ENCODE assay signal across 10 cellular contexts in the genomic region with DNA sequence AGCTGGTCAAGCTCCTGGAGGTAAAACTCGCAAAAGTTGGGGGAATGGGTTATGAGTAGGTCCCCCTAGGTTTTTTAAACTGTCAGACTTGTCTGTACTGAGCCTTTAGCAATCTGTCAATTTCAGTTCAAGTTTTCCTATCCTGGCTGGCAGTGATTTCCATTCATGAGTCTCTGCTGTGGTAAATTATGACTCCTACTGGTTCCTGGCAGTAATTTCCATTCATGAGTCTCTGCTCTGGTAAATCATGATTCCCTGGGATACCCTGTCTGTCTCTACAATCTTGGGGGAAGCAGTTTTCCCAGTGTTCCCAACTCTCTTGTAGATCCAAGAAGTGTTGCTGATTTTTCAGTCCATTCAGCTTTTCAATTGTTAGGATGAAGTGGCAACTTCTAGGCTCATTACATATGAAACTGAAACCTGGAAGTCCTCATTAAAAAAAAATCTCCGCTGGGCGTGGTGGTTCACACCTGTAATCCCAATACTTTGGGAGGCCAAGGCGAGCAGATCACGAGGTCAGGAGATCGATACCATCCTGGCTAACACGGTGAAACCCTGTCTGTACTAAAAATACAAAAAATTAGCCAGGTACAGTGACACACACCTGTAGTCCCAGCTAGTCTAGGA.
DNase-seq lines count a peak whose midpoint lies in the region; ATAC-seq, FAIRE-seq and TF ChIP-seq lines count a peak whose summit lies in the region.
"Had no signal": no experiment of that assay in that cellular context is flagged by ENCODE, and none has a peak within 500 bp of the region (broad histone marks: within the 10 kb centered on the region; RNA-seq: fewer than 3 reads in every experiment).

No MANE protein-coding gene starts in this region.

- TF ChIP-seq CTCF in AG09319 (IDR thresholded peaks at IDR 0.05; ENCODE audit: low read depth, low read length) (peak; percentile 32), VCaP (conservative IDR thresholded peaks at IDR 0.05) (peak; percentile 71)

- FAIRE-seq in HTR-8/SVneo (lab: Jason Lieb, UNC) = no peak
- no peak for FAIRE-seq in RCC 7860 (lab: Jason Lieb, UNC)

- no peak overlapping the region for H3K27ac ChIP-seq in VCaP

- DNase-seq in AG09319 (ENCODE audit: extremely low read depth, low read depth) (no peak), HTR-8/SVneo (ENCODE audit: insufficient read length, low spot score) (peak; percentile 49), iris pigment epithelial cell (ENCODE audit: low read depth) (peak; percentile 43), RCC 7860 (ENCODE audit: low spot score) (no peak)
- DNase-seq: DMS153; effector memory CD4-positive, alpha-beta T cell had no signal

- ATAC-seq in HG03135 (IDR thresholded peaks at IDR 0.05; ENCODE audit: unreplicated experiment) (no peak), GM21367 (IDR thresholded peaks at IDR 0.05; ENCODE audit: unreplicated experiment) (no peak), GM21360 (IDR thresholded peaks at IDR 0.05; ENCODE audit: unreplicated experiment) (no peak)

Comparison
In these comparisons a context has a peak if more than half of its experiments do, and no peak if none do; other contexts are left out.
1. DNase-seq: peak in HTR-8/SVneo (single experiment) and iris pigment epithelial cell (single experiment); none in AG09319 (single experiment) and RCC 7860 (single experiment).